In genomic region chr17:17849147-17849820, GRCh38 we compare ENCODE assay signal across 9 cellular contexts. TPM values are rescaled to one million over a fixed set of nuclear protein-coding genes. Genes with fewer than 3 reads are reported as not detected.
A peak's percentile ranks its signal among the peaks of the same experiment; 100 is the strongest.
DNase-seq lines count a peak whose midpoint lies in the region; ATAC-seq, FAIRE-seq and TF ChIP-seq lines count a peak whose summit lies in the region.
"Had no signal": no experiment of that assay in that cellular context is flagged by ENCODE, and none has a peak within 500 bp of the region (broad histone marks: within the 10 kb centered on the region; RNA-seq: fewer than 3 reads in every experiment).

No MANE protein-coding gene starts in this region.

- DNase-seq in T-helper 9 cell (peak; percentile 66), astrocyte (ENCODE audit: low read depth) (peak; percentile 40), lung (ENCODE audit: low spot score) (peak; percentile 84), mesothelial cell of epicardium (ENCODE audit: low spot score in 2 of 2, unreplicated experiment in 2 of 2) (no peak), nephron progenitor cell (no peak)
- peak; percentile 83 to 90 for DNase-seq in stimulated activated CD8-positive, alpha-beta memory T cell treated with anti-CD3 and anti-CD28 coated beads, Interleukin-2, amount 100 ng/mL, for 48 hours (ENCODE audit: low read depth in 2 of 2)

- H3K79me2 ChIP-seq in astrocyte (ENCODE audit: insufficient read depth, low read length) = no peaks in the 10 kb centered on the region

- peak overlapping the region; percentile 1; the same call in 1 of the 2 replicates for H3K27ac ChIP-seq in C4-2B
- no peak overlapping the region for H3K27ac ChIP-seq in astrocyte (ENCODE audit: low read depth, low read length)
- H3K27ac ChIP-seq in lung (ENCODE audit: low read depth in 1 of 2, low read length in 1 of 2) = peak overlapping the region; percentile 76 to 87

- H3K27ac Mint-ChIP-seq in astrocyte (ENCODE audit: unreplicated experiment) = no peak overlapping the region
- H3K27ac Mint-ChIP-seq in mesothelial cell of epicardium = no peak overlapping the region
- H3K27ac Mint-ChIP-seq in nephron progenitor cell = no peak overlapping the region
- H3K27ac Mint-ChIP-seq: nephron had no signal

- no peaks in the 10 kb centered on the region for H4K20me1 ChIP-seq in astrocyte (ENCODE audit: insufficient read depth, low read length)

- H3K36me3 ChIP-seq in astrocyte (ENCODE audit: insufficient read depth, low read length) (no peaks in the 10 kb centered on the region), lung (ENCODE audit: control insufficient read depth in 2 of 2, insufficient read depth in 2 of 2, low read length in 2 of 2) (peaks cover 0 to 17% of the 10 kb centered on the region in 2 donors)

- peak overlapping the region; percentile 4 for H3K4me2 ChIP-seq in astrocyte (ENCODE audit: low read length)

- H3K27me3 ChIP-seq in astrocyte (ENCODE audit: insufficient read depth, low read length) (no peaks in the 10 kb centered on the region), lung (ENCODE audit: control insufficient read depth, insufficient read depth) (no peaks in the 10 kb centered on the region)

- H3K4me1 Mint-ChIP-seq in astrocyte (ENCODE audit: low read depth, unreplicated experiment) (peaks cover 10% of the 10 kb centered on the region), mesothelial cell of epicardium (peaks cover 23% of the 10 kb centered on the region), nephron progenitor cell (peaks cover 74% of the 10 kb centered on the region)

- 39 to 44% methylated on average over 5 of the region's 5 CpGs for WGBS in lung, 2 donors

- no peak for FAIRE-seq in astrocyte (lab: Jason Lieb, UNC)

- peaks cover 6% of the 10 kb centered on the region for H3K4me1 ChIP-seq in astrocyte (ENCODE audit: insufficient read depth, low read length)
- H3K4me1 ChIP-seq in lung (ENCODE audit: control insufficient read depth in 2 of 2, insufficient read depth in 2 of 2, low read length in 2 of 2) = peaks cover 11 to 29% of the 10 kb centered on the region in 2 donors

- ATAC-seq in HG02763 (IDR thresholded peaks at IDR 0.05; ENCODE audit: unreplicated experiment) (peak; percentile 58), lung (ENCODE audit: insufficient read depth, low FRiP score) (peak; percentile 86)

- no peak overlapping the region for H3K4me3 ChIP-seq in astrocyte (ENCODE audit: insufficient read depth, low read depth, low read length)
- H3K4me3 ChIP-seq in lung = no peak overlapping the region

- H3K27me3 Mint-ChIP-seq in astrocyte (ENCODE audit: low read depth, unreplicated experiment) (no peaks in the 10 kb centered on the region), mesothelial cell of epicardium (ENCODE audit: low read depth) (no peaks in the 10 kb centered on the region), nephron progenitor cell (ENCODE audit: low read depth, poor library complexity) (peaks cover 13% of the 10 kb centered on the region)

- no peaks in the 10 kb centered on the region for H3K9me3 ChIP-seq in astrocyte (ENCODE audit: insufficient read depth, low read depth, low read length)
- no peaks in the 10 kb centered on the region for H3K9me3 ChIP-seq in lung (ENCODE audit: control insufficient read depth in 2 of 2, insufficient read depth in 1 of 2, low read length in 1 of 2)

- no peak for TF ChIP-seq CTCF in C4-2B (conservative IDR thresholded peaks at IDR 0.05)
- TF ChIP-seq CTCF in astrocyte (IDR thresholded peaks at IDR 0.05; ENCODE audit: insufficient read depth, low read depth, low read length) = no peak
- no peak for TF ChIP-seq CTCF in lung (IDR thresholded peaks at IDR 0.05; ENCODE audit: control extremely low read depth, extremely low read depth)
- TF ChIP-seq CTCF in mesothelial cell of epicardium (IDR thresholded peaks at IDR 0.05; ENCODE audit: unreplicated experiment) = no peak
- no peak for TF ChIP-seq CTCF in nephron progenitor cell (IDR thresholded peaks at IDR 0.05)

- no peaks in the 10 kb centered on the region for H3K9me3 Mint-ChIP-seq in astrocyte (ENCODE audit: unreplicated experiment)
- H3K9me3 Mint-ChIP-seq in mesothelial cell of epicardium = no peaks in the 10 kb centered on the region
- H3K9me3 Mint-ChIP-seq in nephron progenitor cell = no peaks in the 10 kb centered on the region
- H3K9me3 Mint-ChIP-seq: nephron had no signal

- H3K9ac ChIP-seq in astrocyte (ENCODE audit: low read length) = no peak overlapping the region

- no peak overlapping the region for H2AFZ ChIP-seq in astrocyte (ENCODE audit: low read depth, low read length)

- H3K4me3 Mint-ChIP-seq in astrocyte (ENCODE audit: unreplicated experiment) (no peak overlapping the region), mesothelial cell of epicardium (no peak overlapping the region), nephron progenitor cell (no peak overlapping the region)
- H3K4me3 Mint-ChIP-seq: nephron had no signal

- H3K36me3 Mint-ChIP-seq in astrocyte (ENCODE audit: low read depth, unreplicated experiment) (peaks cover 13% of the 10 kb centered on the region), mesothelial cell of epicardium (peaks cover 7% of the 10 kb centered on the region), nephron progenitor cell (ENCODE audit: low read depth) (no peaks in the 10 kb centered on the region)

RNA-seq across cellular contexts. Expression of gene SREBF1, which starts 12.5 kb away (rescaled TPM):
- total RNA-seq in astrocyte (59.2 and 65.6 TPM in 2 replicates), lung (100 to 1,000 TPM in 1 of 2 donors, 10 to 100 TPM in 1; 84.6 to 134 TPM), mesothelial cell of epicardium (179 to 187 TPM (median 181 TPM) in 3 replicates)
- 10 to 100 TPM; 68.4 to 76.8 TPM for polyA plus RNA-seq in lung

Comparison
In these comparisons a context has a peak if more than half of its experiments do, and no peak if none do; other contexts are left out.
1. DNase-seq: peak in T-helper 9 cell (single experiment), astrocyte (single experiment), lung (single experiment) and stimulated activated CD8-positive, alpha-beta memory T cell treated with anti-CD3 and anti-CD28 coated beads, Interleukin-2, amount 100 ng/mL, for 48 hours (2 of 2); none in mesothelial cell of epicardium (0 of 2) and nephron progenitor cell (single experiment).